Comparison of ENCODE assay signal across 8 cellular contexts in genomic region chr20:24149881-24150307, GRCh38.
DNase-seq lines count a peak whose midpoint lies in the region; ATAC-seq and TF ChIP-seq lines count a peak whose summit lies in the region.
"Had no signal": no experiment of that assay in that cellular context is flagged by ENCODE, and none has a peak within 500 bp of the region (broad histone marks: within the 10 kb centered on the region; RNA-seq: fewer than 3 reads in every experiment).

No MANE protein-coding gene starts in this region.

- no peak for ATAC-seq in GM21786 (IDR thresholded peaks at IDR 0.05; ENCODE audit: unreplicated experiment)

- no peak overlapping the region for H3K4me3 ChIP-seq in foreskin fibroblast (ENCODE audit: low read depth in 1 of 2, low read length in 2 of 2)

- peak; percentile 0 for DNase-seq in NCI-H774 (lab: John Stamatoyannopoulos, UW)
- DNase-seq in foreskin fibroblast: no peak
- DNase-seq in renal cortical epithelial cell (ENCODE audit: low read depth): peak; percentile 16
- no peak for DNase-seq in activated gamma-delta T cell treated with Interleukin-2 at 50 U/mL for 16 hours
- no peak for DNase-seq in NCI-H146 treated with DMSO at 0.1 percent for 48 hours (lab: John Stamatoyannopoulos, UW; ENCODE audit: unreplicated experiment)
- DNase-seq: NCI-H1436 treated with DMSO at 0.1 percent for 48 hours had no signal

- TF ChIP-seq CTCF in GM12873 (IDR thresholded peaks at IDR 0.05; ENCODE audit: insufficient read depth, low read depth, low read length, missing control alignments) (peak; percentile 59), foreskin fibroblast (IDR thresholded peaks at IDR 0.05; ENCODE audit: low read depth, low read length) (peak; percentile 34)

Comparison
In these comparisons a context has a peak if more than half of its experiments do, and no peak if none do; other contexts are left out.
1. DNase-seq: peak in NCI-H774 (single experiment) and renal cortical epithelial cell (single experiment); none in foreskin fibroblast (0 of 2), activated gamma-delta T cell treated with Interleukin-2 at 50 U/mL for 16 hours (single experiment) and NCI-H146 treated with DMSO at 0.1 percent for 48 hours (single experiment).